8 cellular contexts compared by ENCODE assay signal in the genomic region with DNA sequence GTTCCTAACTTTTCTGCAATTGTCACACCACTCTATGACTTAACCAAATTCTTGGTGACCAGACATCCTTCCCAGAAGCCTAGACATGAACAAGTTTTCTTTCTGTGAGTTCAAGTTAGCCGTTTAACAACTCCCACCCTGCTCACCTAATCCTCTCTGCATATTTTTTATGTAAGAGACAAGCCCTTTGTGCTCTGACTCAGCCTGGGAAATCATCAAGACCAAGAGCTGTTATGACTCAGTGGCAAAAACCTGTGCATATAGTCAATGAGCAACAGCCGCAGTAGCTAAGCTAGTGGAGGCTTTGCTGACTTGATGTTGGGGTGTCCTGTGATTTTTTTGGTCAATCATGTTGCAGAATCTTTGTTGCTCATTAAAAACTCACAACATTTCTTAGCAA.
DNase-seq lines count a peak whose midpoint lies in the region; ATAC-seq and TF ChIP-seq lines count a peak whose summit lies in the region.

No MANE protein-coding gene starts in this region.

- no peaks in the 10 kb centered on the region for H3K36me3 ChIP-seq in suprapubic skin

- TF ChIP-seq EP300 in suprapubic skin (IDR thresholded peaks at IDR 0.05): no peak

- no peak for TF ChIP-seq POLR2A in suprapubic skin (IDR thresholded peaks at IDR 0.05)

- 40% methylated on average over 2 of the region's 2 CpGs for WGBS in suprapubic skin

- no peaks in the 10 kb centered on the region for H3K27me3 ChIP-seq in suprapubic skin

- TF ChIP-seq CTCF in fibroblast of villous mesenchyme (IDR thresholded peaks at IDR 0.05; ENCODE audit: insufficient read depth, low read depth, low read length): no peak
- no peak for TF ChIP-seq CTCF in suprapubic skin (IDR thresholded peaks at IDR 0.05)

- no peak overlapping the region for H3K27ac ChIP-seq in suprapubic skin

- no peaks in the 10 kb centered on the region for H3K9me3 ChIP-seq in suprapubic skin

- H3K4me3 ChIP-seq in fibroblast of villous mesenchyme (ENCODE audit: low read depth, low read length): no peak overlapping the region
- no peak overlapping the region for H3K4me3 ChIP-seq in suprapubic skin

- DNase-seq in GM04503 (ENCODE audit: low read depth) (peak; percentile 57), fibroblast of villous mesenchyme (ENCODE audit: low read depth) (peak; percentile 60), NAMALWA (ENCODE audit: low spot score) (no peak), OCI-M2 (lab: John Stamatoyannopoulos, UW; ENCODE audit: unreplicated experiment) (no peak), DMS153 (lab: John Stamatoyannopoulos, UW) (no peak), suprapubic skin (ENCODE audit: low spot score in 2 of 2) (no peak)

- H3K4me1 ChIP-seq in suprapubic skin: peaks cover 8% of the 10 kb centered on the region

- ATAC-seq in GM21515 (IDR thresholded peaks at IDR 0.05; ENCODE audit: unreplicated experiment): peak; percentile 96
- ATAC-seq in HG03520 (IDR thresholded peaks at IDR 0.05; ENCODE audit: unreplicated experiment): peak; percentile 97

Comparison
In these comparisons a context has a peak if more than half of its experiments do, and no peak if none do; other contexts are left out.
1. DNase-seq: peak in GM04503 (single experiment) and fibroblast of villous mesenchyme (single experiment); none in NAMALWA (single experiment), OCI-M2 (single experiment), DMS153 (single experiment) and suprapubic skin (0 of 2).